Comparison of ENCODE assay signal across 14 cellular contexts in genomic region chr2:210954508-210954907, GRCh38.
DNase-seq lines count a peak whose midpoint lies in the region; ATAC-seq, FAIRE-seq and TF ChIP-seq lines count a peak whose summit lies in the region.
"Had no signal": no experiment of that assay in that cellular context is flagged by ENCODE, and none has a peak within 500 bp of the region (broad histone marks: within the 10 kb centered on the region; RNA-seq: fewer than 3 reads in every experiment).

No MANE protein-coding gene starts in this region.

- DNase-seq in NCI-H748 (lab: John Stamatoyannopoulos, UW; ENCODE audit: unreplicated experiment) (peak; percentile 38), NCI-H748 treated with DMSO at 0.1 percent for 48 hours (lab: John Stamatoyannopoulos, UW) (no peak), COR-L47 (lab: John Stamatoyannopoulos, UW) (peak; percentile 14), NCI-H1105 treated with DMSO at 0.1 percent for 48 hours (lab: John Stamatoyannopoulos, UW) (peak; percentile 20), K562 (ENCODE audit: extremely low read depth in 1 of 4, low spot score in 3 of 4) (no peak), NCI-H446 (lab: John Stamatoyannopoulos, UW) (no peak)
- DNase-seq: CD4-positive, alpha-beta memory T cell; DMS53; GF-D8 had no signal

- no peaks in the 10 kb centered on the region for H3K79me2 ChIP-seq in K562 (ENCODE audit: control insufficient read depth, insufficient read depth, low read length)

- FAIRE-seq in K562 (lab: Jason Lieb, UNC), result no peak
- FAIRE-seq: A204.1 had no signal

- H3K9me1 ChIP-seq in K562 (ENCODE audit: control insufficient read depth, insufficient read depth, low read length), result no peaks in the 10 kb centered on the region

- H3K4me3 ChIP-seq in K562, result no peak overlapping the region

- TF ChIP-seq RAD21 in K562 (CRISPR knock-in tag; conservative IDR thresholded peaks at IDR 0.05 in 1 of 2, IDR thresholded peaks at IDR 0.05 in 1 of 2), result no peak

- no peaks in the 10 kb centered on the region for H3K9me3 ChIP-seq in K562 (replicated peaks; ENCODE audit: control insufficient read depth, insufficient read depth, low read depth, low read length)

- intact Hi-C loops in K562 (cut with micrococcal nuclease), result no loop called here

- H3K27me3 ChIP-seq in K562 (ENCODE audit: control insufficient read depth in 2 of 2, insufficient read depth in 2 of 2, low read length in 2 of 2), result no peaks in the 10 kb centered on the region

- no peak for TF ChIP-seq POLR2A in K562 (conservative IDR thresholded peaks at IDR 0.05)

- WGBS in K562 (ENCODE audit: insufficient coverage, low coverage, missing lambda C conversion rate), result 15% methylated on average over 2 of the region's 2 CpGs

- no peak for TF ChIP-seq EP300 in K562 (IDR thresholded peaks at IDR 0.05; ENCODE audit: low read length)

- no peak overlapping the region for H2AFZ ChIP-seq in K562 (ENCODE audit: low read depth, low read length)

- no peak for TF ChIP-seq CTCF in K562 (IDR thresholded peaks at IDR 0.05 in 2 of 3, conservative IDR thresholded peaks at IDR 0.05 in 1 of 3; ENCODE audit: insufficient read depth in 2 of 3, low read depth in 1 of 3, low read length in 3 of 3)

- H3K27ac ChIP-seq in K562 (ENCODE audit: extremely low read depth, low read depth, low read length), result no peak overlapping the region
- H3K27ac ChIP-seq: C4-2B, HL-60 had no signal

- H3K36me3 ChIP-seq in K562 (ENCODE audit: control insufficient read depth, insufficient read depth, low read length), result no peaks in the 10 kb centered on the region

- CTCF ChIA-PET in K562 (lab: Yijun Ruan, JAX; ENCODE audit: low intra/inter-chr PET ratio), result no interaction called here

- H3K9ac ChIP-seq in K562 (ENCODE audit: insufficient read depth in 1 of 2, low read depth in 2 of 2, low read length in 2 of 2), result no peak overlapping the region

- in situ Hi-C loops in K562 (cut with MboI), result no loop called here

- H3K4me1 ChIP-seq in K562 (replicated peaks in 1 of 2; ENCODE audit: control insufficient read depth in 2 of 2, insufficient read depth in 2 of 2, low read length in 2 of 2), result no peaks in the 10 kb centered on the region

- POLR2A ChIA-PET in K562 (lab: Yijun Ruan, JAX), result no interaction called here

- ATAC-seq in K562, result no peak
- no peak for ATAC-seq in GM18520 (IDR thresholded peaks at IDR 0.05; ENCODE audit: unreplicated experiment)
- ATAC-seq: HCT116 had no signal

- BruUV-seq in K562 (replicated peaks; lab: Mats Ljungman, UMichigan), result no TSS peak

- H3K4me2 ChIP-seq in K562 (ENCODE audit: insufficient read depth, low read length), result no peak overlapping the region

- no peaks in the 10 kb centered on the region for H4K20me1 ChIP-seq in K562 (replicated peaks; ENCODE audit: control insufficient read depth, insufficient read depth, low read length)

TF ChIP-seq in K562, 482 proteins besides CTCF, POLR2A, EP300 and RAD21:
- TF ChIP-seq, protein P1, sequence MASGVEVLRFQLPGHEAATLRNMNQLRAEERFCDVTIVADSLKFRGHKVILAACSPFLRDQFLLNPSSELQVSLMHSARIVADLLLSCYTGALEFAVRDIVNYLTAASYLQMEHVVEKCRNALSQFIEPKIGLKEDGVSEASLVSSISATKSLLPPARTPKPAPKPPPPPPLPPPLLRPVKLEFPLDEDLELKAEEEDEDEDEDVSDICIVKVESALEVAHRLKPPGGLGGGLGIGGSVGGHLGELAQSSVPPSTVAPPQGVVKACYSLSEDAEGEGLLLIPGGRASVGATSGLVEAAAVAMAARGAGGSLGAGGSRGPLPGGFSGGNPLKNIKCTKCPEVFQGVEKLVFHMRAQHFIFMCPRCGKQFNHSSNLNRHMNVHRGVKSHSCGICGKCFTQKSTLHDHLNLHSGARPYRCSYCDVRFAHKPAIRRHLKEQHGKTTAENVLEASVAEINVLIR (CRISPR knock-in tag; IDR thresholded peaks at IDR 0.05), result no peak
- TF ChIP-seq NFIC (IDR thresholded peaks at IDR 0.05) (peak; percentile 82), TCFL5 (CRISPR knock-in tag; conservative IDR thresholded peaks at IDR 0.05) (no peak), NFIX (CRISPR knock-in tag; IDR thresholded peaks at IDR 0.05; ENCODE audit: low read depth) (peak; percentile 75)

Comparison
In these comparisons a context has a peak if more than half of its experiments do, and no peak if none do; other contexts are left out.
1. DNase-seq: peak in NCI-H748 (single experiment), COR-L47 (single experiment) and NCI-H1105 treated with DMSO at 0.1 percent for 48 hours (single experiment); none in NCI-H748 treated with DMSO at 0.1 percent for 48 hours (single experiment), K562 (0 of 4) and NCI-H446 (0 of 2).